ENCODE assay signal across 20 cellular contexts in the genomic region with DNA sequence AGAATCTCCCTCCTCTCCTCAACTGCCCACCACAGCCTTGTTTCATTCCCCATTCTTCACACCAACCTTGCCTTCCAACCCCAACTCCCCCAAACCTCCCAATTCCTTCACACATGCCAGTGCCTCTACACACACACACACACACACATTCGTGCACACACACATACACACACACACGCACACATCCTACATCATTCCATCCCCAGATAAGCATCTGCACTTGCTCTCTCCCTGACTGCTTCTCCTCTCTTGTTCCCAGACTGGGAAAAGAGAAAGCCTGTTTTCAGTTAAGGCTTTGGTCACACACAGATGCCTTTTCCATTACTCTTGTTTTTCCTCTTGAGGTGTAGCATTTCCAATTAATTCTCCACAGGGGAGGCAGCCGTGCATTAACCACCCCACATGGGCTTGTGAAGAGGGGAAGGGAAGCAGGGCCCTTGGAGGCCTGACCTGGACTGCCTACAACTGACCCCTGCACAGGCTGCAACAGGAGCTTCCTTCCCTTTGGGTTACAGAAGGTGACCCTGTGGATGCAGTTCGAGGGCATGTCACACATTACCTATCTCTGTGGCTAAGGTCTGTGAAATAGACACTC. TPM values are rescaled to one million over a fixed set of nuclear protein-coding genes. Genes with fewer than 3 reads are reported as not detected.
"Had no signal": no experiment of that assay in that cellular context is flagged by ENCODE, and none has a peak within 500 bp of the region (broad histone marks: within the 10 kb centered on the region; RNA-seq: fewer than 3 reads in every experiment).

No MANE protein-coding gene starts in this region.

- DNase-seq: activated CD4-positive, alpha-beta memory T cell treated with anti-CD3 and anti-CD28 coated beads, Interleukin-2, amount 10 ng/mL, durations not matched to agents 7 days and 5 days; activated CD4-positive, alpha-beta T cell treated with anti-CD3 and anti-CD28 coated beads, Interleukin-2, amount 10 ng/mL, durations not matched to agents 24 days and 14 days; activated CD8-positive, alpha-beta memory T cell treated with anti-CD3 and anti-CD28 coated beads, Interleukin-2, amount 10 ng/mL, durations not matched to agents 7 days and 5 days; activated gamma-delta T cell treated with Interleukin-2 at 50 U/mL for 16 hours; aorta; colonic mucosa; esophagus squamous epithelium; kidney; lower lobe of right lung; naive thymus-derived CD4-positive, alpha-beta T cell; stimulated activated CD4-positive, alpha-beta T cell treated with anti-CD3 and anti-CD28 coated beads, Interleukin-4, amount 100 ng/mL, for 24 hours; substantia nigra; thyroid gland; upper lobe of right lung had no signal

- H3K4me1 ChIP-seq: breast epithelium, colonic mucosa, lower lobe of right lung, upper lobe of right lung had no signal

- H3K4me1 Mint-ChIP-seq: activated CD4-positive, alpha-beta memory T cell treated with anti-CD3 and anti-CD28 coated beads, Interleukin-2, amount 10 ng/mL, durations not matched to agents 7 days and 5 days; activated CD4-positive, alpha-beta T cell treated with anti-CD3 and anti-CD28 coated beads, Interleukin-2, amount 10 ng/mL, durations not matched to agents 24 days and 14 days; activated CD8-positive, alpha-beta memory T cell treated with anti-CD3 and anti-CD28 coated beads, Interleukin-2, amount 10 ng/mL, durations not matched to agents 7 days and 5 days; activated naive CD4-positive, alpha-beta T cell treated with anti-CD3 and anti-CD28 coated beads, Interleukin-2, amount 50 U/mL, for 24 hours had no signal

- H3K36me3 ChIP-seq: breast epithelium, colonic mucosa, esophagus squamous epithelium, lower lobe of right lung, neural progenitor cell, thyroid gland, upper lobe of right lung had no signal

- H3K9me3 ChIP-seq: breast epithelium, colonic mucosa, esophagus squamous epithelium, lower lobe of right lung, thyroid gland, upper lobe of right lung had no signal

- H3K27ac Mint-ChIP-seq: activated CD4-positive, alpha-beta memory T cell treated with anti-CD3 and anti-CD28 coated beads, Interleukin-2, amount 10 ng/mL, durations not matched to agents 7 days and 5 days; activated CD4-positive, alpha-beta T cell treated with anti-CD3 and anti-CD28 coated beads, Interleukin-2, amount 10 ng/mL, durations not matched to agents 24 days and 14 days; activated CD8-positive, alpha-beta memory T cell treated with anti-CD3 and anti-CD28 coated beads, Interleukin-2, amount 10 ng/mL, durations not matched to agents 7 days and 5 days; activated naive CD4-positive, alpha-beta T cell treated with anti-CD3 and anti-CD28 coated beads, Interleukin-2, amount 50 U/mL, for 24 hours; naive thymus-derived CD4-positive, alpha-beta T cell; neural progenitor cell; stimulated activated naive CD8-positive, alpha-beta T cell treated with anti-CD3 and anti-CD28 coated beads, Interleukin-15, Interleukin-2, amounts not matched to agents 100 ng/mL and 50 ng/mL, for 24 hours had no signal

- ATAC-seq: activated CD4-positive, CD25-positive, alpha-beta regulatory T cell treated with anti-CD3 and anti-CD28 coated beads, Interleukin-2, amount 50 U/mL, for 24 hours; activated CD8-positive, alpha-beta memory T cell treated with anti-CD3 and anti-CD28 coated beads, Interleukin-2, amount 10 ng/mL, durations not matched to agents 7 days and 5 days; left lobe of liver; lower lobe of right lung; naive thymus-derived CD4-positive, alpha-beta T cell; upper lobe of right lung had no signal

- H3K9me3 Mint-ChIP-seq: activated CD4-positive, alpha-beta memory T cell treated with anti-CD3 and anti-CD28 coated beads, Interleukin-2, amount 10 ng/mL, durations not matched to agents 7 days and 5 days; activated CD4-positive, alpha-beta T cell treated with anti-CD3 and anti-CD28 coated beads, Interleukin-2, amount 10 ng/mL, durations not matched to agents 24 days and 14 days; activated naive CD4-positive, alpha-beta T cell treated with anti-CD3 and anti-CD28 coated beads, Interleukin-2, amount 50 U/mL, for 24 hours; stimulated activated naive CD8-positive, alpha-beta T cell treated with anti-CD3 and anti-CD28 coated beads, Interleukin-15, Interleukin-2, amounts not matched to agents 100 ng/mL and 50 ng/mL, for 24 hours had no signal

- H3K4me3 ChIP-seq: breast epithelium, colonic mucosa, esophagus squamous epithelium, lower lobe of right lung, neural progenitor cell, thyroid gland, upper lobe of right lung had no signal

- H3K4me3 Mint-ChIP-seq: activated CD4-positive, alpha-beta memory T cell treated with anti-CD3 and anti-CD28 coated beads, Interleukin-2, amount 10 ng/mL, durations not matched to agents 7 days and 5 days; activated CD4-positive, alpha-beta T cell treated with anti-CD3 and anti-CD28 coated beads, Interleukin-2, amount 10 ng/mL, durations not matched to agents 24 days and 14 days; activated CD8-positive, alpha-beta memory T cell treated with anti-CD3 and anti-CD28 coated beads, Interleukin-2, amount 10 ng/mL, durations not matched to agents 7 days and 5 days; activated naive CD4-positive, alpha-beta T cell treated with anti-CD3 and anti-CD28 coated beads, Interleukin-2, amount 50 U/mL, for 24 hours; naive thymus-derived CD4-positive, alpha-beta T cell; neural progenitor cell; stimulated activated naive CD8-positive, alpha-beta T cell treated with anti-CD3 and anti-CD28 coated beads, Interleukin-15, Interleukin-2, amounts not matched to agents 100 ng/mL and 50 ng/mL, for 24 hours had no signal

- H3K36me3 Mint-ChIP-seq: activated CD8-positive, alpha-beta memory T cell treated with anti-CD3 and anti-CD28 coated beads, Interleukin-2, amount 10 ng/mL, durations not matched to agents 7 days and 5 days; activated naive CD4-positive, alpha-beta T cell treated with anti-CD3 and anti-CD28 coated beads, Interleukin-2, amount 50 U/mL, for 24 hours; naive thymus-derived CD4-positive, alpha-beta T cell; neural progenitor cell had no signal

- H3K27me3 Mint-ChIP-seq: activated naive CD4-positive, alpha-beta T cell treated with anti-CD3 and anti-CD28 coated beads, Interleukin-2, amount 50 U/mL, for 24 hours; stimulated activated naive CD8-positive, alpha-beta T cell treated with anti-CD3 and anti-CD28 coated beads, Interleukin-15, Interleukin-2, amounts not matched to agents 100 ng/mL and 50 ng/mL, for 24 hours had no signal

- H3K27ac ChIP-seq: breast epithelium, colonic mucosa, esophagus squamous epithelium, lower lobe of right lung, neural progenitor cell, thyroid gland, upper lobe of right lung had no signal

- H3K27me3 ChIP-seq: breast epithelium, colonic mucosa, esophagus squamous epithelium, neural progenitor cell, thyroid gland, upper lobe of right lung had no signal

RNA-seq across cellular contexts. Expression of a gene that starts 32.0 kb away (rescaled TPM):
- total RNA-seq: activated CD4-positive, alpha-beta memory T cell treated with anti-CD3 and anti-CD28 coated beads, Interleukin-2, amount 10 ng/mL, durations not matched to agents 7 days and 5 days; activated CD8-positive, alpha-beta memory T cell treated with anti-CD3 and anti-CD28 coated beads, Interleukin-2, amount 10 ng/mL, durations not matched to agents 7 days and 5 days had no signal
